Comparison of ENCODE assay signal across 1 cellular context in the genomic region with DNA sequence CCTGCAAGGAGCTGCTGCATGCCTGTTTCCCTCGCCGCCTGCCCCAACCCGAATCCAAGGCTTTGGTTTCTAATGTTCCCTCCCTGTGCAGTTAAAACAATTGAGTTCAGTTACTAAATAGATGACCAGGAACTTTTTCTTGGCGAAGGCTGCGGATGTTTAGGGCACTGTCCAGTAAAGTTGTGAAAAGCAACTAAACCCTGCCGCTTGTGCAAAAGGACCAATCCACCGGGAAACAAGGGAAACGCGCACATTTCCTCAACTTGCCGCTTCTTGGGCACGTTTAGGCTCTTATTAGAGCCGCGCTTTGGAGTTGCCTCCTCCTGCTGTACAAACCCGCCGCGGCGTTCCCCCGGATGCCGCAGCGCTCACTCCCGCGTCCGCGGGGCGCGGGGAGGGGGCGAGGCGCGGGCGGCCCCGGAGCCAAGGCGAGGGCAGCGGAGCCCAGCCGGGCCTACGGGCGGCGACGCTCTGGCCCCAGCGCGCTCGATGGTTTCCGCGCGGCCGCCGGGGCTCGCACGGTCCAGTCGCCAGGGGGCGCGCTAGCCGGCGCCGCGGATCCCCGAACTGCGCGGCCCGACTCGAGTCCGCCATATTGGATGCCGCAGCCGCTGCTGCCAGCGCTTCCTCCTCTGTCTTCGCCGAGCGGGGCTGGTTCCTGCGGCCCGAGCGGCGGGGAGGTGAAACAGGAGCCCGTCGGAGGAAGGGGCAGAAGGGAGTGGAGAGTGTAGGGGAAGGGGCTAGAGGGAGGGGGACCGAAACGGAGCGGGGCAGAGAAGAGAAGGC.
TF ChIP-seq lines count a peak whose summit lies in the region.

TSS of gene SCAF8 (plus strand) at position 593 of the 786 bp plus-strand sequence. CDS start 485 bp downstream, outside the sequence.

TF ChIP-seq in HepG2, 621 proteins besides CTCF, POLR2A, EP300 and RAD21 (continued from another document and continues in another):
- peak; percentile 88 for TF ChIP-seq ARID4A (CRISPR knock-in tag; IDR thresholded peaks at IDR 0.05; ENCODE audit: borderline replicate concordance)
- TF ChIP-seq HHEX (CRISPR knock-in tag; IDR thresholded peaks at IDR 0.05) = 0 out of 2 replicates have a peak, but pooled peaks have one; percentile 13
- TF ChIP-seq ZSCAN21 (CRISPR knock-in tag; IDR thresholded peaks at IDR 0.05; ENCODE audit: borderline replicate concordance) = 0 out of 2 replicates have a peak, but pooled peaks have one; percentile 3
- TF ChIP-seq ATF5 (CRISPR knock-in tag; IDR thresholded peaks at IDR 0.05; ENCODE audit: low read depth) = no peak
- TF ChIP-seq FOXM1 (CRISPR knock-in tag; IDR thresholded peaks at IDR 0.05) = no peak
- TF ChIP-seq ZNF792 (CRISPR knock-in tag; IDR thresholded peaks at IDR 0.05) = peak; percentile 60
- TF ChIP-seq ZNF317 (CRISPR knock-in tag; IDR thresholded peaks at IDR 0.05) = no peak; the same call in 1 of the 2 replicates
- no peak for TF ChIP-seq ZNF614 (CRISPR knock-in tag; IDR thresholded peaks at IDR 0.05; ENCODE audit: borderline replicate concordance)
- TF ChIP-seq THAP9 (CRISPR knock-in tag; IDR thresholded peaks at IDR 0.05; ENCODE audit: borderline replicate concordance) = no peak; the same call in 1 of the 2 replicates
- TF ChIP-seq, protein P1, sequence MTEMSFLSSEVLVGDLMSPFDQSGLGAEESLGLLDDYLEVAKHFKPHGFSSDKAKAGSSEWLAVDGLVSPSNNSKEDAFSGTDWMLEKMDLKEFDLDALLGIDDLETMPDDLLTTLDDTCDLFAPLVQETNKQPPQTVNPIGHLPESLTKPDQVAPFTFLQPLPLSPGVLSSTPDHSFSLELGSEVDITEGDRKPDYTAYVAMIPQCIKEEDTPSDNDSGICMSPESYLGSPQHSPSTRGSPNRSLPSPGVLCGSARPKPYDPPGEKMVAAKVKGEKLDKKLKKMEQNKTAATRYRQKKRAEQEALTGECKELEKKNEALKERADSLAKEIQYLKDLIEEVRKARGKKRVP (CRISPR knock-in tag; IDR thresholded peaks at IDR 0.05) = no peak
- peak; percentile 70 for TF ChIP-seq TFDP1 (CRISPR knock-in tag; IDR thresholded peaks at IDR 0.05; ENCODE audit: borderline replicate concordance)
- peak; percentile 95 for TF ChIP-seq ZNF776 (CRISPR knock-in tag; IDR thresholded peaks at IDR 0.05)
- no peak; the same call in 1 of the 2 replicates for TF ChIP-seq TBP (CRISPR knock-in tag; IDR thresholded peaks at IDR 0.05)
- TF ChIP-seq, protein P2, sequence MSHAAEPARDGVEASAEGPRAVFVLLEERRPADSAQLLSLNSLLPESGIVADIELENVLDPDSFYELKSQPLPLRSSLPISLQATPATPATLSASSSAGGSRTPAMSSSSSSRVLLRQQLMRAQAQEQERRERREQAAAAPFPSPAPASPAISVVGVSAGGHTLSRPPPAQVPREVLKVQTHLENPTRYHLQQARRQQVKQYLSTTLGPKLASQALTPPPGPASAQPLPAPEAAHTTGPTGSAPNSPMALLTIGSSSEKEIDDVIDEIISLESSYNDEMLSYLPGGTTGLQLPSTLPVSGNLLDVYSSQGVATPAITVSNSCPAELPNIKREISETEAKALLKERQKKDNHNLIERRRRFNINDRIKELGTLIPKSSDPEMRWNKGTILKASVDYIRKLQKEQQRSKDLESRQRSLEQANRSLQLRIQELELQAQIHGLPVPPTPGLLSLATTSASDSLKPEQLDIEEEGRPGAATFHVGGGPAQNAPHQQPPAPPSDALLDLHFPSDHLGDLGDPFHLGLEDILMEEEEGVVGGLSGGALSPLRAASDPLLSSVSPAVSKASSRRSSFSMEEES (CRISPR knock-in tag; IDR thresholded peaks at IDR 0.05) = no peak
- TF ChIP-seq TAF15 (IDR thresholded peaks at IDR 0.05; ENCODE audit: low read depth, low read length, poor library complexity, severe bottlenecking) = no peak
- TF ChIP-seq, protein P3, sequence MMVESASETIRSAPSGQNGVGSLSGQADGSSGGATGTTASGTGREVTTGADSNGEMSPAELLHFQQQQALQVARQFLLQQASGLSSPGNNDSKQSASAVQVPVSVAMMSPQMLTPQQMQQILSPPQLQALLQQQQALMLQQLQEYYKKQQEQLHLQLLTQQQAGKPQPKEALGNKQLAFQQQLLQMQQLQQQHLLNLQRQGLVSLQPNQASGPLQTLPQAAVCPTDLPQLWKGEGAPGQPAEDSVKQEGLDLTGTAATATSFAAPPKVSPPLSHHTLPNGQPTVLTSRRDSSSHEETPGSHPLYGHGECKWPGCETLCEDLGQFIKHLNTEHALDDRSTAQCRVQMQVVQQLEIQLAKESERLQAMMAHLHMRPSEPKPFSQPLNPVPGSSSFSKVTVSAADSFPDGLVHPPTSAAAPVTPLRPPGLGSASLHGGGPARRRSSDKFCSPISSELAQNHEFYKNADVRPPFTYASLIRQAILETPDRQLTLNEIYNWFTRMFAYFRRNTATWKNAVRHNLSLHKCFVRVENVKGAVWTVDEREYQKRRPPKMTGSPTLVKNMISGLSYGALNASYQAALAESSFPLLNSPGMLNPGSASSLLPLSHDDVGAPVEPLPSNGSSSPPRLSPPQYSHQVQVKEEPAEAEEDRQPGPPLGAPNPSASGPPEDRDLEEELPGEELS (CRISPR knock-in tag; IDR thresholded peaks at IDR 0.05) = no peak; the same call in 1 of the 2 replicates
- 0 out of 2 replicates have a peak, but pooled peaks have one; percentile 18 for TF ChIP-seq STAT5B (CRISPR knock-in tag; IDR thresholded peaks at IDR 0.05)
- TF ChIP-seq MAFG (CRISPR knock-in tag; IDR thresholded peaks at IDR 0.05) = no peak
- no peak for TF ChIP-seq FOXJ3 (CRISPR knock-in tag; IDR thresholded peaks at IDR 0.05; ENCODE audit: borderline replicate concordance)
- no peak for TF ChIP-seq SMAD9 (CRISPR knock-in tag; IDR thresholded peaks at IDR 0.05)
- no peak for TF ChIP-seq NONO (IDR thresholded peaks at IDR 0.05)
- peak; percentile 82; the same call in 1 of the 2 replicates for TF ChIP-seq NONO (CRISPR knock-in tag; conservative IDR thresholded peaks at IDR 0.05)
- TF ChIP-seq ZBTB44 (CRISPR knock-in tag; IDR thresholded peaks at IDR 0.05) = no peak
- TF ChIP-seq ZNF660 (CRISPR knock-in tag; IDR thresholded peaks at IDR 0.05; ENCODE audit: borderline replicate concordance, low read depth) = no peak
- peak; percentile 78 for TF ChIP-seq ZNF333 (CRISPR knock-in tag; IDR thresholded peaks at IDR 0.05; ENCODE audit: borderline replicate concordance)
- peak; percentile 32; the same call in 1 of the 2 replicates for TF ChIP-seq KDM5A (IDR thresholded peaks at IDR 0.05; ENCODE audit: borderline replicate concordance, low read length)
- TF ChIP-seq PHB2 (IDR thresholded peaks at IDR 0.05; ENCODE audit: partially characterized antibody) = no peak
- no peak for TF ChIP-seq ARHGAP35 (CRISPR knock-in tag; IDR thresholded peaks at IDR 0.05; ENCODE audit: borderline replicate concordance)
- TF ChIP-seq, protein P4, sequence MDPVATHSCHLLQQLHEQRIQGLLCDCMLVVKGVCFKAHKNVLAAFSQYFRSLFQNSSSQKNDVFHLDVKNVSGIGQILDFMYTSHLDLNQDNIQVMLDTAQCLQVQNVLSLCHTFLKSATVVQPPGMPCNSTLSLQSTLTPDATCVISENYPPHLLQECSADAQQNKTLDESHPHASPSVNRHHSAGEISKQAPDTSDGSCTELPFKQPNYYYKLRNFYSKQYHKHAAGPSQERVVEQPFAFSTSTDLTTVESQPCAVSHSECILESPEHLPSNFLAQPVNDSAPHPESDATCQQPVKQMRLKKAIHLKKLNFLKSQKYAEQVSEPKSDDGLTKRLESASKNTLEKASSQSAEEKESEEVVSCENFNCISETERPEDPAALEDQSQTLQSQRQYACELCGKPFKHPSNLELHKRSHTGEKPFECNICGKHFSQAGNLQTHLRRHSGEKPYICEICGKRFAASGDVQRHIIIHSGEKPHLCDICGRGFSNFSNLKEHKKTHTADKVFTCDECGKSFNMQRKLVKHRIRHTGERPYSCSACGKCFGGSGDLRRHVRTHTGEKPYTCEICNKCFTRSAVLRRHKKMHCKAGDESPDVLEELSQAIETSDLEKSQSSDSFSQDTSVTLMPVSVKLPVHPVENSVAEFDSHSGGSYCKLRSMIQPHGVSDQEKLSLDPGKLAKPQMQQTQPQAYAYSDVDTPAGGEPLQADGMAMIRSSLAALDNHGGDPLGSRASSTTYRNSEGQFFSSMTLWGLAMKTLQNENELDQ (CRISPR knock-in tag; IDR thresholded peaks at IDR 0.05; ENCODE audit: borderline replicate concordance) = no peak; the same call in 1 of the 2 replicates
- TF ChIP-seq CCDC6 (CRISPR knock-in tag; IDR thresholded peaks at IDR 0.05) = peak; percentile 91
- TF ChIP-seq, protein P5, sequence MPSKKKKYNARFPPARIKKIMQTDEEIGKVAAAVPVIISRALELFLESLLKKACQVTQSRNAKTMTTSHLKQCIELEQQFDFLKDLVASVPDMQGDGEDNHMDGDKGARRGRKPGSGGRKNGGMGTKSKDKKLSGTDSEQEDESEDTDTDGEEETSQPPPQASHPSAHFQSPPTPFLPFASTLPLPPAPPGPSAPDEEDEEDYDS (CRISPR knock-in tag; IDR thresholded peaks at IDR 0.05) = 0 out of 2 replicates have a peak, but pooled peaks have one; percentile 32
- no peak for TF ChIP-seq ETV5 (CRISPR knock-in tag; IDR thresholded peaks at IDR 0.05; ENCODE audit: borderline replicate concordance)
